Comparison of ENCODE assay signal across 21 cellular contexts in the genomic region with DNA sequence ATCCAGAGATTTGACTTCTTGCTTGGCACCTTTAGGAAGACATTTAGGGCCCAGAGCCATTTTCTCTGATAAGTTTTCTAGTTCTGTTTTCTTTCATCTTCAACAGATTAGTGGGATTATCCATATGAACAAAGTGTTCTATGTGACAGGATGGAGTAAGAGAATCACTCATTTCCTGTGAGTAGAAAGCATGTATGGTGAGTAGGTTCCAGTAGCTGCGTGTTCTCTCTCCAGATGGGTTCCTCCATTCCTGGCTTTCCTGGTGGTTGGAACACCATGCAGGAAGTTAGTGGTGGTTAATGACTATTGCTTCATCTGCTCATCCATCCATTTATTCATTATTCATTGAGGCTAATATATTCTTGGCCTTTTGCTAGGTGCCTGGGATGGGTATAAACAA. TPM values are rescaled to one million over a fixed set of nuclear protein-coding genes. Genes with fewer than 3 reads are reported as not detected.
"Had no signal": no experiment of that assay in that cellular context is flagged by ENCODE, and none has a peak within 500 bp of the region (broad histone marks: within the 10 kb centered on the region; RNA-seq: fewer than 3 reads in every experiment).

No MANE protein-coding gene starts in this region.

- H3K4me1 ChIP-seq: gastrocnemius medialis, psoas muscle, spleen, tibial artery, upper lobe of right lung, vagina had no signal

- H3K27me3 ChIP-seq: gastrocnemius medialis, spleen, tibial artery, upper lobe of right lung, vagina had no signal

- H3K27ac Mint-ChIP-seq: dendritic cell treated with granulocyte-macrophage colony-stimulating factor and Interleukin-4, amounts not matched to agents 40 ng/mL and 50 ng/mL, for 4 days; nephron progenitor cell; stimulated activated memory B cell treated with anti-CD40 and anti-IgM and Interleukin-4, amounts not matched to agents 10 μg/mL and 1 μg/mL and 100 μg/mL, for 72 hours; stimulated activated naive CD8-positive, alpha-beta T cell treated with anti-CD3 and anti-CD28 coated beads, Interleukin-15, Interleukin-2, amounts not matched to agents 100 ng/mL and 50 ng/mL, for 24 hours had no signal

- H3K4me3 Mint-ChIP-seq: dendritic cell treated with granulocyte-macrophage colony-stimulating factor and Interleukin-4, amounts not matched to agents 40 ng/mL and 50 ng/mL, for 4 days; naive thymus-derived CD4-positive, alpha-beta T cell; nephron progenitor cell; stimulated activated memory B cell treated with anti-CD40 and anti-IgM and Interleukin-4, amounts not matched to agents 10 μg/mL and 1 μg/mL and 100 μg/mL, for 72 hours; stimulated activated naive CD8-positive, alpha-beta T cell treated with anti-CD3 and anti-CD28 coated beads, Interleukin-15, Interleukin-2, amounts not matched to agents 100 ng/mL and 50 ng/mL, for 24 hours had no signal

- H3K4me1 Mint-ChIP-seq: stimulated activated memory B cell treated with anti-CD40 and anti-IgM and Interleukin-4, amounts not matched to agents 10 μg/mL and 1 μg/mL and 100 μg/mL, for 72 hours had no signal

- H3K36me3 ChIP-seq: gastrocnemius medialis, spleen, upper lobe of right lung, vagina had no signal

- ATAC-seq: gastrocnemius medialis; left cardiac atrium; naive thymus-derived CD4-positive, alpha-beta T cell; psoas muscle; sciatic nerve; stimulated activated memory B cell treated with anti-CD40 and anti-IgM and Interleukin-4, amounts not matched to agents 10 μg/mL and 1 μg/mL and 100 μg/mL, for 72 hours; upper lobe of right lung had no signal

- DNase-seq: erythroblast; gastrocnemius medialis; glutamatergic neuron; left cardiac atrium; mammary epithelial cell; naive thymus-derived CD4-positive, alpha-beta T cell; nephron progenitor cell; stimulated activated CD4-positive, alpha-beta T cell treated with anti-CD3 and anti-CD28 coated beads, Interleukin-15, amount 100 ng/mL, for 24 hours; stimulated activated CD4-positive, alpha-beta T cell treated with anti-CD3 and anti-CD28 coated beads, Interleukin-1b, Interleukin-23, amount 100 ng/mL, for 48 hours; stimulated activated CD4-positive, alpha-beta T cell treated with anti-CD3 and anti-CD28 coated beads, Interleukin-4, amount 100 ng/mL, for 24 hours; upper lobe of right lung had no signal

- H3K4me3 ChIP-seq: gastrocnemius medialis, psoas muscle, spleen, tibial artery, upper lobe of right lung, vagina had no signal

- H3K9me3 ChIP-seq: upper lobe of right lung had no signal

- H3K27ac ChIP-seq: gastrocnemius medialis, psoas muscle, spleen, tibial artery, upper lobe of right lung, vagina had no signal

- H3K27me3 Mint-ChIP-seq: dendritic cell treated with granulocyte-macrophage colony-stimulating factor and Interleukin-4, amounts not matched to agents 40 ng/mL and 50 ng/mL, for 4 days; naive thymus-derived CD4-positive, alpha-beta T cell; stimulated activated memory B cell treated with anti-CD40 and anti-IgM and Interleukin-4, amounts not matched to agents 10 μg/mL and 1 μg/mL and 100 μg/mL, for 72 hours; stimulated activated naive CD8-positive, alpha-beta T cell treated with anti-CD3 and anti-CD28 coated beads, Interleukin-15, Interleukin-2, amounts not matched to agents 100 ng/mL and 50 ng/mL, for 24 hours had no signal

RNA-seq across cellular contexts. Expression of gene EFCAB8, which starts 54.0 kb away (rescaled TPM):
- total RNA-seq: gastrocnemius medialis, skeletal muscle tissue, temporal lobe, vagina had no signal
